8 cellular contexts compared by ENCODE assay signal in the genomic region with DNA sequence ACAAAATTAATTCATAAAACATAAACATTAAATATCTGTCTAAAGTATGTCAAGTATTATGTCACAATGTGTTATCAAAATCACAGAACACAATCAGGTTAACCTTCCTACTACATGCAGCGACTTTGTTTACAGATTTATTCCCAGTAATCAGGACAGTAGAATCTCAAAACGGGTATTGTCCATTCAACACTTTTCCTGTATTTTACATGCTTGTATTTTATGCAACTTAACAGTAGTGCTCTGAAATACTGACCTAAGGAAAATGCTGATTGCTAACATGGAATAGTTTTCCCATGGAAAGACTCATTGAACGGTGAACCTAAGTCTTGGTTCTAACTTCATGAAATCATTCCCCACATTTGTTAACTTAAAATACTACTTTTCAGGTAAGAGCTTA. TPM values are rescaled to one million over a fixed set of nuclear protein-coding genes. Genes with fewer than 3 reads are reported as not detected.
A peak's percentile ranks its signal among the peaks of the same experiment; 100 is the strongest.
DNase-seq lines count a peak whose midpoint lies in the region; ATAC-seq and TF ChIP-seq lines count a peak whose summit lies in the region.

No MANE protein-coding gene starts in this region.

- DNase-seq in left ventricle myocardium inferior (no peak), left cardiac atrium (no peak), mesendoderm (no peak), uterus (no peak), SHP77 (lab: John Stamatoyannopoulos, UW) (no peak), SW 1271 (lab: John Stamatoyannopoulos, UW) (no peak)

- H2BK15ac ChIP-seq in mesendoderm (replicated peaks; ENCODE audit: low read depth): no peak overlapping the region

- no peaks in the 10 kb centered on the region for H3K79me1 ChIP-seq in mesendoderm (ENCODE audit: low read length)

- H3K9me3 ChIP-seq in left ventricle myocardium inferior (replicated peaks) (no peaks in the 10 kb centered on the region), uterus (no peaks in the 10 kb centered on the region)

- no peak for TF ChIP-seq CTCF in left ventricle myocardium inferior (IDR thresholded peaks at IDR 0.05; ENCODE audit: borderline replicate concordance)
- no peak for TF ChIP-seq CTCF in brain (conservative IDR thresholded peaks at IDR 0.05)
- no peak for TF ChIP-seq CTCF in uterus (IDR thresholded peaks at IDR 0.05)

- no peak overlapping the region for H2AK5ac ChIP-seq in mesendoderm (ENCODE audit: low read length)

- H3K36me3 ChIP-seq in left ventricle myocardium inferior (peaks cover 32% of the 10 kb centered on the region), mesendoderm (ENCODE audit: control insufficient read depth, insufficient read depth, low read length) (peaks cover 3% of the 10 kb centered on the region), uterus (no peaks in the 10 kb centered on the region)

- peak overlapping the region; percentile 5 for H3K27ac ChIP-seq in left ventricle myocardium inferior (replicated peaks)
- no peak overlapping the region for H3K27ac ChIP-seq in mesendoderm (ENCODE audit: low read depth, low read length)
- peak overlapping the region in 1 of 2 donors; percentile 91 for H3K27ac ChIP-seq in uterus

- H4K5ac ChIP-seq in mesendoderm (ENCODE audit: low read length): no peak overlapping the region

- H3K4me2 ChIP-seq in mesendoderm (ENCODE audit: low read length): peak overlapping the region; percentile 8

- peak overlapping the region; percentile 100 for H3K9ac ChIP-seq in mesendoderm (ENCODE audit: low read length)

- H3K27ac Mint-ChIP-seq in brain: peak overlapping the region in 4 of 5 experiments; percentile 6 to 98 (median 45)

- peak overlapping the region; percentile 92 to 96 (median 95) for H3K4me3 Mint-ChIP-seq in brain

- H3K4ac ChIP-seq in mesendoderm (ENCODE audit: low read depth, low read length): no peak overlapping the region

- no peak overlapping the region for H3K18ac ChIP-seq in mesendoderm (ENCODE audit: low read length)

- no CpG with 5 or more reads among the region's 3 CpGs for WGBS in mesendoderm (ENCODE audit: extremely low coverage, insufficient coverage, low lambda C conversion rate)

- H3K27me3 Mint-ChIP-seq in brain: peaks cover 20% of the 10 kb centered on the region

- peaks cover 76% of the 10 kb centered on the region for H3K4me1 ChIP-seq in left ventricle myocardium inferior
- no peaks in the 10 kb centered on the region for H3K4me1 ChIP-seq in mesendoderm (ENCODE audit: control insufficient read depth, low read depth, low read length)
- no peaks in the 10 kb centered on the region for H3K4me1 ChIP-seq in uterus

- H3K56ac ChIP-seq in mesendoderm (ENCODE audit: low read length): no peak overlapping the region

- intact Hi-C loops in left ventricle myocardium inferior (cut with micrococcal nuclease): no loop called here
- intact Hi-C loops in left cardiac atrium (cut with DNase I): no loop called here
- intact Hi-C loops in uterus (cut with DNase I; ENCODE audit: low total_unique reads): no loop called here

- no peak overlapping the region for H4K8ac ChIP-seq in mesendoderm (ENCODE audit: low read depth, low read length)

- H3K4me1 Mint-ChIP-seq in brain: peaks cover 53% of the 10 kb centered on the region

- ATAC-seq in left cardiac atrium (no peak), GM18868 (IDR thresholded peaks at IDR 0.05; ENCODE audit: unreplicated experiment) (no peak)

- H3K27me3 ChIP-seq in left ventricle myocardium inferior (ENCODE audit: low read depth) (no peaks in the 10 kb centered on the region), mesendoderm (ENCODE audit: insufficient read depth, low read length, poor library complexity) (no peaks in the 10 kb centered on the region), uterus (no peaks in the 10 kb centered on the region)

- peak overlapping the region; percentile 88 for H3K4me3 ChIP-seq in left ventricle myocardium inferior
- H3K4me3 ChIP-seq in mesendoderm (ENCODE audit: low read length): peak overlapping the region; percentile 95
- peak overlapping the region; percentile 73 to 82 for H3K4me3 ChIP-seq in uterus

- peaks cover 0 to 5% (median 0%) of the 10 kb centered on the region in 5 experiments for H3K9me3 Mint-ChIP-seq in brain

- peaks cover 59% of the 10 kb centered on the region for H3K79me2 ChIP-seq in mesendoderm (ENCODE audit: control insufficient read depth, insufficient read depth, low read length)

- no peak for TF ChIP-seq POLR2A in uterus (IDR thresholded peaks at IDR 0.05)

- H3K23ac ChIP-seq in mesendoderm (ENCODE audit: low read length): no peak overlapping the region

- peaks cover 60% of the 10 kb centered on the region for H3K36me3 Mint-ChIP-seq in brain

- no peak overlapping the region for H2BK120ac ChIP-seq in mesendoderm (ENCODE audit: low read depth, low read length)

- no peak overlapping the region for H2BK5ac ChIP-seq in mesendoderm (ENCODE audit: low read length)

RNA-seq across cellular contexts. Expression of gene SERBP1, which starts 2.3 kb away (rescaled TPM):
- 125 TPM for total RNA-seq in left ventricle myocardium inferior
- 100 to 1,000 TPM; 103 to 122 TPM for total RNA-seq in left cardiac atrium
- 178 TPM for polyA plus RNA-seq in brain (ENCODE audit: insufficient read depth, low read depth, low replicate concordance)
- polyA plus RNA-seq in mesendoderm (2013, experiment 1 of 2): 666 TPM
- 677 TPM for polyA plus RNA-seq in mesendoderm (2013, experiment 2 of 2)
- 100 to 1,000 TPM; 115 to 307 (median 143) TPM for total RNA-seq in uterus
